26 cellular contexts compared by ENCODE assay signal in genomic region chr4:26060286-26060685, GRCh38.
"Had no signal": no experiment of that assay in that cellular context is flagged by ENCODE, and none has a peak within 500 bp of the region (broad histone marks: within the 10 kb centered on the region; RNA-seq: fewer than 3 reads in every experiment).

No MANE protein-coding gene starts in this region.

- H3K27me3 ChIP-seq: breast epithelium, left lung, transverse colon, uterus had no signal

- H3K4me1 ChIP-seq: breast epithelium, transverse colon, uterus had no signal

- H3K4me3 ChIP-seq: breast epithelium, left lung, transverse colon, uterus had no signal

- H3K27ac ChIP-seq: breast epithelium, foreskin keratinocyte, left lung, transverse colon, uterus had no signal

- H3K9me3 ChIP-seq: breast epithelium, left lung, transverse colon, uterus had no signal

- DNase-seq: activated CD4-positive, CD25-positive, alpha-beta regulatory T cell treated with anti-CD3 and anti-CD28 coated beads, Interleukin-2, amount 50 U/mL, for 72 hours; activated CD8-positive, alpha-beta memory T cell treated with anti-CD3 and anti-CD28 coated beads for 24 hours; activated CD8-positive, alpha-beta memory T cell treated with anti-CD3 and anti-CD28 coated beads, Interleukin-2, amount 50 U/mL, for 48 hours; activated effector memory CD4-positive, alpha-beta T cell treated with Interleukin-2 at 50 U/mL for 16 hours; activated naive CD4-positive, alpha-beta T cell treated with anti-CD3 and anti-CD28 coated beads, Interleukin-2, amount 50 U/mL, for 16 hours; activated T-cell treated with anti-CD3 and anti-CD28 coated beads, Interleukin-2, amount 50 U/mL, for 48 hours; aorta; cerebellar nuclear complex; cortex of kidney; effector CD4-positive, alpha-beta T cell; foreskin keratinocyte; glutamatergic neuron; hippocampal formation; kidney; left lung; midbrain; nephron progenitor cell; nucleus accumbens; posterior cingulate gyrus; stimulated activated CD4-positive, alpha-beta T cell treated with anti-CD3 and anti-CD28 coated beads, Interleukin-2, amount 100 ng/mL, for 24 hours; stimulated activated naive CD8-positive, alpha-beta T cell treated with anti-CD3 and anti-CD28 coated beads, Interleukin-15, Interleukin-2, amounts not matched to agents 100 U/mL and 50 U/mL, for 24 hours; substantia nigra; T1000; transverse colon; uterus had no signal

- H3K36me3 ChIP-seq: breast epithelium, left lung, transverse colon, uterus had no signal
